ENCODE assay signal across 10 cellular contexts in genomic region chr1:207861442-207862177, GRCh38. TPM values are rescaled to one million over a fixed set of nuclear protein-coding genes. Genes with fewer than 3 reads are reported as not detected.
DNase-seq lines count a peak whose midpoint lies in the region; ATAC-seq and TF ChIP-seq lines count a peak whose summit lies in the region.
"Had no signal": no experiment of that assay in that cellular context is flagged by ENCODE, and none has a peak within 500 bp of the region (broad histone marks: within the 10 kb centered on the region; RNA-seq: fewer than 3 reads in every experiment).

No MANE protein-coding gene starts in this region.

- H3K27ac Mint-ChIP-seq in T-helper 17 cell = no peak overlapping the region
- peak overlapping the region; percentile 37 for H3K27ac Mint-ChIP-seq in dendritic cell treated with granulocyte-macrophage colony-stimulating factor and Interleukin-4, amounts not matched to agents 40 ng/mL and 50 ng/mL, for 4 days

- H3K9me3 Mint-ChIP-seq in dendritic cell treated with granulocyte-macrophage colony-stimulating factor and Interleukin-4, amounts not matched to agents 40 ng/mL and 50 ng/mL, for 4 days = no peaks in the 10 kb centered on the region

- WGBS in suprapubic skin = 67% methylated on average over 9 of the region's 9 CpGs

- H3K36me3 ChIP-seq in suprapubic skin = peaks cover 22% of the 10 kb centered on the region

- DNase-seq in activated T-cell treated with anti-CD3 and anti-CD28 coated beads, Interleukin-2, amount 50 U/mL, for 1 hour = peak; percentile 47
- no peak for DNase-seq in activated T-cell treated with anti-CD3 and anti-CD28 coated beads for 4 hours
- no peak for DNase-seq in T-helper 17 cell
- DNase-seq in suprapubic skin (ENCODE audit: low spot score in 2 of 2) = no peak
- DNase-seq in anterior cingulate cortex (lab: John Stamatoyannopoulos, UW) = no peak
- no peak for DNase-seq in posterior vena cava (ENCODE audit: low spot score)
- DNase-seq in NCI-H2196 treated with DMSO at 0.1 percent for 48 hours (lab: John Stamatoyannopoulos, UW; ENCODE audit: unreplicated experiment) = no peak
- DNase-seq: SHP77 had no signal

- no peak overlapping the region for H3K4me3 ChIP-seq in suprapubic skin

- ATAC-seq in T-helper 17 cell = peak; percentile 76
- ATAC-seq: sciatic nerve had no signal

- peak overlapping the region; percentile 68 for H3K4me3 Mint-ChIP-seq in T-helper 17 cell
- H3K4me3 Mint-ChIP-seq in dendritic cell treated with granulocyte-macrophage colony-stimulating factor and Interleukin-4, amounts not matched to agents 40 ng/mL and 50 ng/mL, for 4 days = no peak overlapping the region

- peaks cover 18% of the 10 kb centered on the region for H3K36me3 Mint-ChIP-seq in T-helper 17 cell (ENCODE audit: low read depth)
- H3K36me3 Mint-ChIP-seq in dendritic cell treated with granulocyte-macrophage colony-stimulating factor and Interleukin-4, amounts not matched to agents 40 ng/mL and 50 ng/mL, for 4 days (ENCODE audit: low read depth) = peaks cover 58% of the 10 kb centered on the region

- H3K9me3 ChIP-seq in T-helper 17 cell (ENCODE audit: control insufficient read depth, low read length, poor library complexity, severe bottlenecking) (no peaks in the 10 kb centered on the region), suprapubic skin (no peaks in the 10 kb centered on the region)

- intact Hi-C loops in dendritic cell treated with granulocyte-macrophage colony-stimulating factor and Interleukin-4, amounts not matched to agents 40 ng/mL and 50 ng/mL, for 4 days (cut with micrococcal nuclease) = no loop called here
- intact Hi-C loops in posterior vena cava (cut with DNase I) = no loop called here

- H3K27ac ChIP-seq in suprapubic skin = peak overlapping the region; percentile 14

- H3K4me1 Mint-ChIP-seq in T-helper 17 cell = peaks cover 54% of the 10 kb centered on the region
- H3K4me1 Mint-ChIP-seq in dendritic cell treated with granulocyte-macrophage colony-stimulating factor and Interleukin-4, amounts not matched to agents 40 ng/mL and 50 ng/mL, for 4 days (ENCODE audit: low read depth) = peaks cover 57% of the 10 kb centered on the region

- H3K27me3 Mint-ChIP-seq in T-helper 17 cell = no peaks in the 10 kb centered on the region
- no peaks in the 10 kb centered on the region for H3K27me3 Mint-ChIP-seq in dendritic cell treated with granulocyte-macrophage colony-stimulating factor and Interleukin-4, amounts not matched to agents 40 ng/mL and 50 ng/mL, for 4 days

- no peaks in the 10 kb centered on the region for H3K27me3 ChIP-seq in suprapubic skin

- peaks cover 82% of the 10 kb centered on the region for H3K4me1 ChIP-seq in suprapubic skin

- TF ChIP-seq POLR2A in suprapubic skin (IDR thresholded peaks at IDR 0.05) = no peak

- no peak for TF ChIP-seq CTCF in suprapubic skin (IDR thresholded peaks at IDR 0.05)

- no peak for TF ChIP-seq EP300 in suprapubic skin (IDR thresholded peaks at IDR 0.05)

RNA-seq across cellular contexts. Expression of gene CD34, which starts 49.3 kb away (rescaled TPM):
- total RNA-seq in T-helper 17 cell (under 1 TPM in 1 of 2 donors, not detected in 1; 0.20 TPM), suprapubic skin (10 to 100 TPM; 11.1 to 31.1 (median 17.1) TPM), posterior vena cava (100 to 1,000 TPM in 1 of 2 donors, 10 to 100 TPM in 1; 58.1 to 154 TPM)

Comparison
In these comparisons a context has a peak if more than half of its experiments do, and no peak if none do; other contexts are left out.
1. RNA of gene CD34, which starts 49.3 kb away (total RNA-seq): 58.1 to 154 TPM in posterior vena cava and 11.1 to 31.1 TPM in suprapubic skin; 0.20 TPM in T-helper 17 cell; every median in the first group is over 10 times any median in the second.